Comparison of ENCODE assay signal across 15 cellular contexts in the genomic region with DNA sequence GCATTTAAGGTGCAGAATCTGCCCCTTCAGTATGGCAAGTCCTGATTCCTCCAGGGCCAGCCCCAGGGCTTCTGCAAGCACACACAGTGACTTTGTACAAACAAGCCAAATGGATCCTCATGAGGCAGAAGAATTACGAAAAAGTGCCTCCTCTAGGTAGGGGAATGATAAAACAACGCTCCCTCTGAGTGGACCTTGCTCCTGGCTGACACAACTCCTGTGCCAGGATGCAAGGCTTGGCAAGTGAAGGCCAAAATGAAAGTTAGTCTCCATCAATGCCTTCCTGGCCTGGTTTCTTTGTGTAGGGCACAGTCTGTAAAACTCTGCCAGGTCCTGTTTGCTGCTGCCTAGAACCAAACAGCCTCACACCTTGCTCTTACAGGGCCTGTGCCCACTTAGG.
"Had no signal": no experiment of that assay in that cellular context is flagged by ENCODE, and none has a peak within 500 bp of the region (broad histone marks: within the 10 kb centered on the region; RNA-seq: fewer than 3 reads in every experiment).

No MANE protein-coding gene starts in this region.

- ATAC-seq: foreskin keratinocyte; left ventricle myocardium superior; naive thymus-derived CD8-positive, alpha-beta T cell had no signal

- H3K36me3 ChIP-seq: neutrophil, right atrium auricular region, tibial nerve had no signal

- FAIRE-seq: endothelial cell of umbilical vein, keratinocyte had no signal

- H3K9me3 ChIP-seq: neutrophil, right atrium auricular region, testis, tibial nerve had no signal

- DNase-seq: endodermal cell; erythroblast; foreskin keratinocyte; immature natural killer cell; left ventricle myocardium superior; naive thymus-derived CD8-positive, alpha-beta T cell; posterior cingulate gyrus; stimulated activated CD4-positive, alpha-beta T cell treated with anti-CD3 and anti-CD28 coated beads, Interleukin-2, amount 100 ng/mL, for 48 hours; testis had no signal

- H3K27ac ChIP-seq: foreskin keratinocyte, neutrophil, right atrium auricular region, testis had no signal

- H3K27me3 ChIP-seq: right atrium auricular region, testis, tibial nerve had no signal

- H3K4me1 ChIP-seq: foreskin keratinocyte, right atrium auricular region had no signal

- H3K4me3 ChIP-seq: right atrium auricular region, smooth muscle cell, testis, tibial nerve had no signal
